Comparison of ENCODE assay signal across 12 cellular contexts in the genomic region with DNA sequence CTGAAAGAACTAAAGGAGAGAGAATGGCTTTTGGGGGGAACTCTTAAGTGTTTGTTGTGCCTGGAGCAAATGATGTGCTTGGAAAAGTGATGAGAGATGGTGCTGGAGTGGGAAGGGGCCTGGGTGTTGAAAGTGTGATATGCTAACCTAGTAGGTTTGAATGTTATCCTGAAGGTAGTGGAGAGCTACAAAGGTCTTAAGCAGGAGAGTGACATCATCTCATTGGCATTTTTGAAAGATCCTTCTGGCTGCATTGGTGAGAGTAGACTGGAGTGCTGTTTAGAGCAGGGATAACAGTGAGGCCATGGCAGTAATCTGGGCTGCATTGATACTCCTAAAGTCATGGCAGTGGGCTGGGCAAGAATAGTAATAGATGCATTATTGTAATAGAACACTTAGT. TPM values are rescaled to one million over a fixed set of nuclear protein-coding genes. Genes with fewer than 3 reads are reported as not detected.
DNase-seq lines count a peak whose midpoint lies in the region; FAIRE-seq and TF ChIP-seq lines count a peak whose summit lies in the region.
"Had no signal": no experiment of that assay in that cellular context is flagged by ENCODE, and none has a peak within 500 bp of the region (broad histone marks: within the 10 kb centered on the region; RNA-seq: fewer than 3 reads in every experiment).

No MANE protein-coding gene starts in this region.

- H3K9me2 ChIP-seq in OCI-LY1 (ENCODE audit: low read depth, low read length) = no peaks in the 10 kb centered on the region

- H3K27ac ChIP-seq in mammary epithelial cell (ENCODE audit: insufficient read depth, low read depth, low read length) (no peak overlapping the region), breast epithelium (no peak overlapping the region), OCI-LY1 (ENCODE audit: low read depth, low read length, poor library complexity, severe bottlenecking) (peak overlapping the region; percentile 62), small intestine (ENCODE audit: low read depth in 1 of 2, low read length in 1 of 2) (no peak overlapping the region)

- H3K27me3 ChIP-seq in mammary epithelial cell (ENCODE audit: insufficient read depth, low read length) = no peaks in the 10 kb centered on the region
- no peaks in the 10 kb centered on the region for H3K27me3 ChIP-seq in breast epithelium
- no peaks in the 10 kb centered on the region for H3K27me3 ChIP-seq in OCI-LY1 (ENCODE audit: insufficient read depth, low read length)
- no peaks in the 10 kb centered on the region for H3K27me3 ChIP-seq in small intestine (ENCODE audit: control insufficient read depth in 2 of 2, insufficient read depth in 2 of 2, low read length in 2 of 2)

- H3K4me1 ChIP-seq in mammary epithelial cell (ENCODE audit: insufficient read depth, low read length) (peaks cover 6% of the 10 kb centered on the region), breast epithelium (peaks cover 0 to under 1% of the 10 kb centered on the region in 2 donors), OCI-LY1 (ENCODE audit: insufficient read depth, low read length, severe bottlenecking) (peaks cover 71% of the 10 kb centered on the region), small intestine (ENCODE audit: control insufficient read depth in 2 of 2, insufficient read depth in 1 of 2, low read depth in 1 of 2, low read length in 1 of 2) (no peaks in the 10 kb centered on the region)

- H4K20me1 ChIP-seq in mammary epithelial cell (ENCODE audit: insufficient read depth, low read length) = no peaks in the 10 kb centered on the region
- no peaks in the 10 kb centered on the region for H4K20me1 ChIP-seq in OCI-LY1 (ENCODE audit: insufficient read depth, low read length)

- H3F3A ChIP-seq in OCI-LY1 (ENCODE audit: insufficient read depth, low read length) = no peaks in the 10 kb centered on the region; the same call in 1 of the 2 replicates

- in situ Hi-C loops in mammary epithelial cell (cut with MboI; ENCODE audit: low sequenced_read_pairs in 2 of 2) = loop anchor here (10.0 kb wide), 1 partner anchor 244 kb away; no protein-coding TSS in a partner anchor

- CTCF ChIA-PET in mammary epithelial cell (lab: Charles Lee; ENCODE audit: low non-redundant PET) = no interaction called here

- intact Hi-C loops in mammary epithelial cell (cut with micrococcal nuclease) = no loop called here
- intact Hi-C loops in breast epithelium (cut with DNase I; ENCODE audit: low total_unique reads) = no loop called here

- DNase-seq in mammary epithelial cell (peak; percentile 25), breast epithelium (ENCODE audit: low spot score in 2 of 2) (no peak), fibroblast of pulmonary artery (ENCODE audit: low read depth) (peak; percentile 43), small intestine (peak; percentile 28), COLO668 (lab: John Stamatoyannopoulos, UW; ENCODE audit: unreplicated experiment) (no peak), superior temporal gyrus (ENCODE audit: extremely low spot score) (no peak)
- no peak for DNase-seq in activated naive CD4-positive, alpha-beta T cell treated with anti-CD3 and anti-CD28 coated beads, Interleukin-2, amount 50 U/mL, for 16 hours
- DNase-seq: activated naive CD4-positive, alpha-beta T cell treated with Interleukin-2 at 50 U/mL for 16 hours; effector CD4-positive, alpha-beta T cell; posterior cingulate gyrus had no signal

- H3K4me3 ChIP-seq in mammary epithelial cell (replicated peaks in 1 of 3; ENCODE audit: insufficient read depth in 1 of 3, low read depth in 2 of 3, low read length in 3 of 3) (no peak overlapping the region), breast epithelium (no peak overlapping the region), OCI-LY1 (ENCODE audit: low read depth, low read length, poor library complexity, severe bottlenecking) (no peak overlapping the region), fibroblast of pulmonary artery (replicated peaks; ENCODE audit: low read depth, low read length) (no peak overlapping the region), small intestine (ENCODE audit: low read depth in 1 of 2, low read length in 2 of 2) (no peak overlapping the region)
- H3K4me3 ChIP-seq: GM12878 had no signal

- H3K4me2 ChIP-seq in mammary epithelial cell (ENCODE audit: insufficient read depth, low read depth, low read length) (no peak overlapping the region), OCI-LY1 (ENCODE audit: low read length) (no peak overlapping the region)

- no TSS peak for BruUV-seq in mammary epithelial cell (replicated peaks; lab: Mats Ljungman, UMichigan)

- no peak overlapping the region for H3K9ac ChIP-seq in mammary epithelial cell (ENCODE audit: insufficient read depth, low read length)
- H3K9ac ChIP-seq in OCI-LY1 (ENCODE audit: low read length) = no peak overlapping the region

- no peak overlapping the region for H2AFZ ChIP-seq in mammary epithelial cell (ENCODE audit: low read depth, low read length)
- no peak overlapping the region for H2AFZ ChIP-seq in OCI-LY1 (ENCODE audit: low read length)

- FAIRE-seq in small intestine (lab: Jason Lieb, UNC) = no peak
- FAIRE-seq: GM12878 had no signal

- dilution Hi-C loops in mammary epithelial cell (cut with HindIII; ENCODE audit: low sequenced_read_pairs) = loop anchor here (5.0 kb wide), 1 partner anchor 242 kb away; no protein-coding TSS in a partner anchor

- TF ChIP-seq POLR2A in breast epithelium (IDR thresholded peaks at IDR 0.05) = no peak

- H3K9me3 ChIP-seq in mammary epithelial cell (replicated peaks; ENCODE audit: insufficient read depth, low read length) = no peaks in the 10 kb centered on the region
- H3K9me3 ChIP-seq in breast epithelium = no peaks in the 10 kb centered on the region
- H3K9me3 ChIP-seq in OCI-LY1 (ENCODE audit: low read length) = no peaks in the 10 kb centered on the region
- no peaks in the 10 kb centered on the region for H3K9me3 ChIP-seq in small intestine (ENCODE audit: control insufficient read depth, low read depth)

- H3K36me3 ChIP-seq in mammary epithelial cell (ENCODE audit: insufficient read depth, low read length) (no peaks in the 10 kb centered on the region), breast epithelium (no peaks in the 10 kb centered on the region), OCI-LY1 (ENCODE audit: insufficient read depth, low read length) (peaks cover 48% of the 10 kb centered on the region), small intestine (ENCODE audit: control insufficient read depth in 2 of 2, insufficient read depth in 2 of 2, low read length in 2 of 2) (peaks cover 2 to 3% of the 10 kb centered on the region in 2 donors)

- no peaks in the 10 kb centered on the region for H3K79me2 ChIP-seq in mammary epithelial cell (ENCODE audit: insufficient read depth, low read length)
- H3K79me2 ChIP-seq in OCI-LY1 (ENCODE audit: insufficient read depth, low read length) = no peaks in the 10 kb centered on the region

- no peak for TF ChIP-seq CTCF in mammary epithelial cell (conservative IDR thresholded peaks at IDR 0.05 in 1 of 2, IDR thresholded peaks at IDR 0.05 in 1 of 2; ENCODE audit: extremely low read depth in 1 of 2, insufficient read depth in 1 of 2, low read depth in 1 of 2, low read length in 2 of 2)
- no peak for TF ChIP-seq CTCF in breast epithelium (IDR thresholded peaks at IDR 0.05)
- no peak for TF ChIP-seq CTCF in OCI-LY1 (IDR thresholded peaks at IDR 0.05; ENCODE audit: low read length)
- no peak for TF ChIP-seq CTCF in fibroblast of pulmonary artery (IDR thresholded peaks at IDR 0.05; ENCODE audit: low read length, missing control alignments)

RNA-seq across cellular contexts. Expression of a gene that starts 44.4 kb away (rescaled TPM):
- 10 to 100 TPM; 21.7 to 37.1 TPM for total RNA-seq in mammary epithelial cell
- polyA plus RNA-seq in mammary epithelial cell = 5.1 TPM
- 7.7 TPM for polyA minus RNA-seq in mammary epithelial cell
- 100 to 1,000 TPM in 2 of 3 donors, 10 to 100 TPM in 1; 63.5 to 128 (median 103) TPM for total RNA-seq in breast epithelium
- polyA plus RNA-seq in small intestine = 1 to 10 TPM; 4.1 to 7.2 (median 6.0) TPM

Comparison
In these comparisons a context has a peak if more than half of its experiments do, and no peak if none do; other contexts are left out.
1. DNase-seq: peak in mammary epithelial cell (single experiment), fibroblast of pulmonary artery (single experiment) and small intestine (single experiment); none in breast epithelium (0 of 2), COLO668 (single experiment), superior temporal gyrus (single experiment) and activated naive CD4-positive, alpha-beta T cell treated with anti-CD3 and anti-CD28 coated beads, Interleukin-2, amount 50 U/mL, for 16 hours (single experiment).